12 cellular contexts compared by ENCODE assay signal in genomic region chr7:26348234-26348851, GRCh38. TPM values are rescaled to one million over a fixed set of nuclear protein-coding genes. Genes with fewer than 3 reads are reported as not detected.
A peak's percentile ranks its signal among the peaks of the same experiment; 100 is the strongest.
DNase-seq lines count a peak whose midpoint lies in the region; ATAC-seq and TF ChIP-seq lines count a peak whose summit lies in the region.
"Had no signal": no experiment of that assay in that cellular context is flagged by ENCODE, and none has a peak within 500 bp of the region (broad histone marks: within the 10 kb centered on the region; RNA-seq: fewer than 3 reads in every experiment).

No MANE protein-coding gene starts in this region.

- WGBS in hepatocyte (ENCODE audit: low lambda C conversion rate, missing lambda C conversion rate) = 64% methylated on average over 10 of the region's 10 CpGs
- WGBS in neuronal stem cell (ENCODE audit: extremely low coverage in 2 of 2, insufficient read length in 2 of 2, insufficient replicate concordance in 1 of 2), 2 donors = no CpG with 5 or more reads among the region's 10 CpGs

- DNase-seq in hepatocyte (ENCODE audit: low spot score) (peak; percentile 64), neuronal stem cell (ENCODE audit: low spot score) (no peak), GM10248 (ENCODE audit: extremely low spot score) (no peak), NCI-H774 (lab: John Stamatoyannopoulos, UW) (no peak)
- no peak for DNase-seq in stimulated activated CD4-positive, alpha-beta T cell treated with anti-CD3 and anti-CD28 coated beads, Interleukin-12 subunit alpha, Interleukin-12 subunit beta, amount 100 ng/mL, for 4 hours
- DNase-seq: activated T-cell treated with anti-CD3 and anti-CD28 coated beads for 4 hours, GF-D8, H7 had no signal

- no peaks in the 10 kb centered on the region for H3K36me3 ChIP-seq in hepatocyte (replicated peaks; ENCODE audit: insufficient read depth, low read depth)
- H3K36me3 ChIP-seq in neuronal stem cell (replicated peaks in 1 of 2; ENCODE audit: control insufficient read depth in 2 of 2, insufficient read depth in 2 of 2, low read length in 2 of 2) = peaks cover 0 to 2% of the 10 kb centered on the region in 2 donors
- H3K36me3 ChIP-seq: breast epithelium had no signal

- H3K18ac ChIP-seq in neuronal stem cell (ENCODE audit: low read length) = no peak overlapping the region

- no peaks in the 10 kb centered on the region for H3K4me1 ChIP-seq in hepatocyte (ENCODE audit: insufficient read depth)
- peaks cover 0 to 4% of the 10 kb centered on the region in 2 donors for H3K4me1 ChIP-seq in neuronal stem cell (ENCODE audit: control insufficient read depth in 2 of 2, insufficient read depth in 1 of 2, low read depth in 1 of 2, low read length in 2 of 2)
- H3K4me1 ChIP-seq: breast epithelium had no signal

- H3K9me2 ChIP-seq in hepatocyte (replicated peaks; ENCODE audit: insufficient read depth) = no peaks in the 10 kb centered on the region

- no peaks in the 10 kb centered on the region for H4K20me1 ChIP-seq in hepatocyte (ENCODE audit: insufficient read depth, poor library complexity, severe bottlenecking)

- no peaks in the 10 kb centered on the region for H3K79me1 ChIP-seq in neuronal stem cell (ENCODE audit: low read depth, low read length)

- no peak overlapping the region for H3K14ac ChIP-seq in neuronal stem cell (ENCODE audit: low read length)

- H3K4me3 ChIP-seq in GM08714 (ENCODE audit: low read length) = peak overlapping the region; percentile 5; the same call in 1 of the 2 replicates
- no peak overlapping the region for H3K4me3 ChIP-seq in hepatocyte
- H3K4me3 ChIP-seq in neuronal stem cell (ENCODE audit: low read length in 2 of 2) = no peak overlapping the region
- H3K4me3 ChIP-seq: breast epithelium had no signal

- H3K23ac ChIP-seq in neuronal stem cell (ENCODE audit: low read depth, low read length, poor library complexity) = no peak overlapping the region

- H3K9me3 ChIP-seq in hepatocyte (ENCODE audit: low read depth) (no peaks in the 10 kb centered on the region), neuronal stem cell (replicated peaks in 1 of 2; ENCODE audit: control insufficient read depth in 2 of 2, insufficient read depth in 1 of 2, low read depth in 1 of 2, low read length in 2 of 2) (no peaks in the 10 kb centered on the region)
- H3K9me3 ChIP-seq: breast epithelium had no signal

- no peak overlapping the region for H2BK120ac ChIP-seq in neuronal stem cell (ENCODE audit: low read depth, low read length)

- no peak overlapping the region for H2AK5ac ChIP-seq in neuronal stem cell (ENCODE audit: low read depth, low read length)

- CTCF ChIA-PET in GM10248 (lab: Yijun Ruan, JAX) = interaction anchor here (0.8 to 7.0 kb wide), 17 partner anchors 9 to 454 kb away, joined by 3 to 68 read pairs (median 3); partner anchors contain the start of gene SNX10

- no peak overlapping the region for H2BK12ac ChIP-seq in neuronal stem cell (ENCODE audit: low read length)

- H2AFZ ChIP-seq in hepatocyte = no peak overlapping the region
- H2AFZ ChIP-seq in neuronal stem cell (ENCODE audit: low read length) = no peak overlapping the region

- H2BK5ac ChIP-seq in neuronal stem cell (ENCODE audit: low read length) = no peak overlapping the region

- no peak overlapping the region for H2BK15ac ChIP-seq in neuronal stem cell (ENCODE audit: low read length)

- POLR2A ChIA-PET in GM10248 (lab: Yijun Ruan, JAX) = no interaction called here

- ATAC-seq in GM21381 (IDR thresholded peaks at IDR 0.05; ENCODE audit: unreplicated experiment) (peak; percentile 51), HG03342 (IDR thresholded peaks at IDR 0.05; ENCODE audit: unreplicated experiment) (peak; percentile 68)

- H4K8ac ChIP-seq in neuronal stem cell (ENCODE audit: low read depth, low read length) = no peak overlapping the region

- no peak overlapping the region for H3K4ac ChIP-seq in neuronal stem cell (ENCODE audit: low read length)

- H4K91ac ChIP-seq in neuronal stem cell (ENCODE audit: low read depth, low read length, poor library complexity) = no peak overlapping the region

- TF ChIP-seq CTCF in hepatocyte (IDR thresholded peaks at IDR 0.05; ENCODE audit: poor library complexity) = no peak
- no peak for TF ChIP-seq CTCF in GM10248 (IDR thresholded peaks at IDR 0.05; ENCODE audit: control extremely low read depth, extremely low read depth, low read depth, missing control alignments)

- H3K79me2 ChIP-seq in hepatocyte = no peaks in the 10 kb centered on the region

- no peak overlapping the region for H3K9ac ChIP-seq in neuronal stem cell (ENCODE audit: low read depth, low read length, poor library complexity)

- H3K4me2 ChIP-seq in hepatocyte (peak overlapping the region; percentile 31), neuronal stem cell (ENCODE audit: insufficient read depth, low read length, poor library complexity, severe bottlenecking) (no peak overlapping the region)

- no peaks in the 10 kb centered on the region for H3K27me3 ChIP-seq in hepatocyte
- no peaks in the 10 kb centered on the region for H3K27me3 ChIP-seq in neuronal stem cell (ENCODE audit: control insufficient read depth in 3 of 3, insufficient read depth in 3 of 3, low read depth in 1 of 3, low read length in 3 of 3)
- H3K27me3 ChIP-seq: breast epithelium had no signal

- peak overlapping the region; percentile 69 for H3K27ac ChIP-seq in hepatocyte
- no peak overlapping the region for H3K27ac ChIP-seq in neuronal stem cell (replicated peaks; ENCODE audit: low read length)
- H3K27ac ChIP-seq: breast epithelium had no signal

RNA-seq across cellular contexts. Expression of gene SNX10, which starts 56.7 kb away (rescaled TPM):
- total RNA-seq in hepatocyte = 6.3 and 8.2 TPM in 2 replicates
- 5.4 and 6.1 TPM in 2 replicates for polyA plus RNA-seq in hepatocyte
- polyA plus RNA-seq in neuronal stem cell (2013, experiment 1 of 2) = 9.4 TPM
- 9.6 TPM for polyA plus RNA-seq in neuronal stem cell (2013, experiment 2 of 2)
